9 cellular contexts compared by ENCODE assay signal in genomic region chr3:85740561-85740960, GRCh38.
"Had no signal": no experiment of that assay in that cellular context is flagged by ENCODE, and none has a peak within 500 bp of the region (broad histone marks: within the 10 kb centered on the region; RNA-seq: fewer than 3 reads in every experiment).

No MANE protein-coding gene starts in this region.

- H3K9me3 ChIP-seq: HAP-1 had no signal

- H3K4me1 ChIP-seq: HAP-1 had no signal

- DNase-seq: GM23248, GOT3, H7, HFFc6, IMR-90, KG1 had no signal

- ATAC-seq: HCT116, K562 had no signal

- H3K4me3 ChIP-seq: GM23248, HAP-1, K562 had no signal

- H2AFZ ChIP-seq: GM23248 had no signal

- H3K9ac ChIP-seq: GM23248 had no signal

- H3K36me3 ChIP-seq: HAP-1 had no signal

- H3K27ac ChIP-seq: GM23248 had no signal
